ENCODE assay signal across 10 cellular contexts in the genomic region with DNA sequence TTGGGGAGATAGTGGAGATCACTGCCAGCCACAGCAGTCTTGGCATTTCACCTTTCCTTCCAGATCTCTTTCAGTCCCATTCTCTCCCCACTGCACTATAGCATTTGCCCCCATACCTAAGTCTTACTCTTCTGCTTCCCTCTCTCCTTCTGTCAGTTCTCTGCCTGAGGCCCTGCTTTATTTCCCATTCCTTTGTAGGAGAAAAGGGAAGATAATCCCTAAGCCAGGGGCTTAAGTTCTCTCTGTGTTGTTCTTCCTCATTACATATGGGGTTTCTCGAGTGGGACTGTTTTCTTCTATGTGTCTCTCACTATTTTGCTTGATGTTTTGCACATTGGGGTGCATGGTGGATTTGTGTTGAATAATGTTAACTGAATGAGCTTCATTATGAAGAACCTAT. TPM values are rescaled to one million over a fixed set of nuclear protein-coding genes. Genes with fewer than 3 reads are reported as not detected.
DNase-seq lines count a peak whose midpoint lies in the region; ATAC-seq and TF ChIP-seq lines count a peak whose summit lies in the region.
"Had no signal": no experiment of that assay in that cellular context is flagged by ENCODE, and none has a peak within 500 bp of the region (broad histone marks: within the 10 kb centered on the region; RNA-seq: fewer than 3 reads in every experiment).

No MANE protein-coding gene starts in this region.

- H3K27me3 ChIP-seq in Panc1 (ENCODE audit: control insufficient read depth, insufficient read depth, low read length), result no peaks in the 10 kb centered on the region
- no peaks in the 10 kb centered on the region for H3K27me3 ChIP-seq in endodermal cell (ENCODE audit: control insufficient read depth, insufficient read depth, low read length, poor library complexity, severe bottlenecking)
- no peaks in the 10 kb centered on the region for H3K27me3 ChIP-seq in skeletal muscle tissue (ENCODE audit: control insufficient read depth in 3 of 3, insufficient read depth in 3 of 3, low read length in 3 of 3)

- peak overlapping the region; percentile 83 for H3K27ac Mint-ChIP-seq in endodermal cell

- ATAC-seq in Panc1, result no peak
- ATAC-seq in HG03460 (IDR thresholded peaks at IDR 0.05; ENCODE audit: unreplicated experiment), result no peak

- CTCF ChIA-PET in Panc1 (lab: Charles Lee), result interaction anchor here (0.6 kb wide), 2 partner anchors 92 to 97 kb away, joined by 3 read pairs; a partner anchor contains a TSS

- POLR2A ChIA-PET in Panc1 (lab: Charles Lee), result no interaction called here

- in situ Hi-C loops in G401 (cut with HindIII; ENCODE audit: low sequenced_read_pairs), result no loop called here
- in situ Hi-C loops in Panc1 (cut with HindIII; ENCODE audit: low pct_unique_long_range_greater_than_20kb, low sequenced_read_pairs), result no loop called here
- in situ Hi-C loops in GM13976 (cut with MboI; ENCODE audit: low sequenced_read_pairs, unreplicated experiment), result no loop called here

- intact Hi-C loops in Panc1 (cut with micrococcal nuclease; ENCODE audit: unreplicated experiment), result no loop called here

- no peaks in the 10 kb centered on the region for H3K9me3 Mint-ChIP-seq in endodermal cell

- H3K36me3 Mint-ChIP-seq in endodermal cell (ENCODE audit: low read depth), result peaks cover 13% of the 10 kb centered on the region

- H3K4me1 ChIP-seq in Panc1 (ENCODE audit: control insufficient read depth, insufficient read depth, low read length) (peaks cover 39% of the 10 kb centered on the region), endodermal cell (ENCODE audit: control insufficient read depth, insufficient read depth, low read length) (peaks cover 11% of the 10 kb centered on the region), skeletal muscle tissue (ENCODE audit: control insufficient read depth in 3 of 3, insufficient read depth in 3 of 3, low read length in 3 of 3) (peaks cover 61 to 72% (median 69%) of the 10 kb centered on the region in 3 donors)

- DNase-seq in G401 (ENCODE audit: low spot score) (peak; percentile 5), Panc1 (ENCODE audit: low read depth, low spot score) (no peak), endodermal cell (no peak), kidney tubule cell (ENCODE audit: low spot score) (no peak), GM13976 (ENCODE audit: low spot score) (no peak)
- no peak for DNase-seq in effector CD4-positive, alpha-beta T cell
- DNase-seq: activated CD8-positive, alpha-beta memory T cell treated with anti-CD3 and anti-CD28 coated beads, Interleukin-2, amount 50 U/mL, for 48 hours; NCI-H748 treated with DMSO at 0.1 percent for 48 hours had no signal

- no TSS peak for BruUV-seq in Panc1 (replicated peaks; lab: Mats Ljungman, UMichigan)

- H3K9me3 ChIP-seq in Panc1 (ENCODE audit: control insufficient read depth, insufficient read depth, low read depth, low read length) (no peaks in the 10 kb centered on the region), endodermal cell (ENCODE audit: control insufficient read depth, low read length) (no peaks in the 10 kb centered on the region), skeletal muscle tissue (ENCODE audit: control insufficient read depth in 3 of 3, low read length in 3 of 3) (no peaks in the 10 kb centered on the region)

- TF ChIP-seq CTCF in Panc1 (IDR thresholded peaks at IDR 0.05), result no peak
- no peak for TF ChIP-seq CTCF in endodermal cell (conservative IDR thresholded peaks at IDR 0.05)
- no peak for TF ChIP-seq CTCF in GM13976 (IDR thresholded peaks at IDR 0.05; ENCODE audit: borderline replicate concordance, control extremely low read depth, extremely low read depth, insufficient read depth, missing control alignments)

- peak overlapping the region; percentile 71 for H3K9ac ChIP-seq in endodermal cell (ENCODE audit: extremely low read depth, low read length, poor library complexity, severe bottlenecking)
- peak overlapping the region in 2 of 3 donors; percentile 18 to 35 for H3K9ac ChIP-seq in skeletal muscle tissue (ENCODE audit: low read depth in 1 of 3, low read length in 3 of 3)

- peaks cover 2% of the 10 kb centered on the region for H3K27me3 Mint-ChIP-seq in endodermal cell (ENCODE audit: insufficient read depth)

- H3K4me3 Mint-ChIP-seq in endodermal cell, result peak overlapping the region; percentile 82

- WGBS in endodermal cell (ENCODE audit: insufficient coverage in 1 of 2, insufficient read length in 1 of 2), 2 experiments, result 69% methylated on average over 1 of the region's 1 CpG; no CpG with 5 or more reads in 1 of the 2 experiments

- H3K4me3 ChIP-seq in Panc1 (ENCODE audit: low read depth in 2 of 2, low read length in 2 of 2) (no peak overlapping the region), endodermal cell (ENCODE audit: low read length) (peak overlapping the region; percentile 93), skeletal muscle tissue (ENCODE audit: low read length in 3 of 3) (no peak overlapping the region)

- H3K27ac ChIP-seq in Panc1 (ENCODE audit: low read length) (peak overlapping the region; percentile 18; the same call in 1 of the 2 replicates), endodermal cell (ENCODE audit: low read depth, low read length) (no peak overlapping the region), skeletal muscle tissue (ENCODE audit: low read depth, low read length) (peak overlapping the region; percentile 95)

- peaks cover 41% of the 10 kb centered on the region for H3K4me1 Mint-ChIP-seq in endodermal cell

- H3K36me3 ChIP-seq in Panc1 (ENCODE audit: control insufficient read depth, insufficient read depth, low read length) (no peaks in the 10 kb centered on the region; the same call in 1 of the 2 replicates), endodermal cell (ENCODE audit: control insufficient read depth, insufficient read depth, low read length) (peaks cover 11% of the 10 kb centered on the region), skeletal muscle tissue (ENCODE audit: control insufficient read depth in 3 of 3, insufficient read depth in 3 of 3, low read length in 3 of 3) (peaks cover 0 to 6% (median 5%) of the 10 kb centered on the region in 3 donors)

RNA-seq across cellular contexts. Expression of a gene that starts 6.4 kb away (rescaled TPM):
- 0.34 and 0.37 TPM in 2 replicates for total RNA-seq in G401 (2014; rRNA removed; shearing (Covaris generic))
- 19.9 TPM for total RNA-seq in Panc1 (2021; ENCODE audit: unreplicated experiment)
- 16.0 TPM for polyA plus RNA-seq in Panc1 (2012; ENCODE audit: insufficient read length)
- 10 to 100 TPM; 53.3 to 60.3 TPM for total RNA-seq in endodermal cell
- 44.5 TPM for polyA plus RNA-seq in endodermal cell (2013, experiment 1 of 2)
- 40.5 TPM for polyA plus RNA-seq in endodermal cell (2013, experiment 2 of 2)
- 2.6 TPM for total RNA-seq in skeletal muscle tissue

RNA-seq across cellular contexts. Expression of a gene that starts 14.4 kb away (rescaled TPM):
- 0.37 TPM in 1 of 2 replicates, not detected in the other for total RNA-seq in G401 (2014; rRNA removed; shearing (Covaris generic))
- total RNA-seq in Panc1 (2021; ENCODE audit: unreplicated experiment), result 1.6 TPM
- polyA plus RNA-seq in Panc1 (2012; ENCODE audit: insufficient read length), result 1.1 TPM
- 10 to 100 TPM; 16.8 to 26.8 TPM for total RNA-seq in endodermal cell
- polyA plus RNA-seq in endodermal cell (2013, experiment 1 of 2), result 24.6 TPM
- 22.9 TPM for polyA plus RNA-seq in endodermal cell (2013, experiment 2 of 2)
- total RNA-seq in skeletal muscle tissue, result 7.3 TPM

RNA-seq across cellular contexts. Expression of a gene that starts 16.9 kb away (rescaled TPM):
- 97.3 and 101 TPM in 2 replicates for total RNA-seq in G401 (2014; rRNA removed; shearing (Covaris generic))
- 75.2 TPM for total RNA-seq in Panc1 (2021; ENCODE audit: unreplicated experiment)
- polyA plus RNA-seq in Panc1 (2012; ENCODE audit: insufficient read length), result 176 TPM
- total RNA-seq in endodermal cell, result 10 to 100 TPM; 38.9 to 44.8 TPM
- 65.6 TPM for polyA plus RNA-seq in endodermal cell (2013, experiment 1 of 2)
- polyA plus RNA-seq in endodermal cell (2013, experiment 2 of 2), result 58.9 TPM
- 50.1 TPM for total RNA-seq in skeletal muscle tissue

RNA-seq across cellular contexts. Expression of a gene that starts 17.4 kb away (rescaled TPM):
- total RNA-seq in G401 (2014; rRNA removed; shearing (Covaris generic)), result 8.5 and 10.0 TPM in 2 replicates
- total RNA-seq in Panc1 (2021; ENCODE audit: unreplicated experiment), result 8.6 TPM
- 9.2 TPM for polyA plus RNA-seq in Panc1 (2012; ENCODE audit: insufficient read length)
- total RNA-seq in endodermal cell, result 10 to 100 TPM; 10.6 to 12.9 TPM
- 10.5 TPM for polyA plus RNA-seq in endodermal cell (2013, experiment 1 of 2)
- 8.3 TPM for polyA plus RNA-seq in endodermal cell (2013, experiment 2 of 2)
- 3.7 TPM for total RNA-seq in skeletal muscle tissue

RNA-seq across cellular contexts. Expression of a gene that starts 48.1 kb away (rescaled TPM):
- 34.1 and 41.5 TPM in 2 replicates for total RNA-seq in G401 (2014; rRNA removed; shearing (Covaris generic))
- total RNA-seq in Panc1 (2021; ENCODE audit: unreplicated experiment), result 84.6 TPM
- 113 TPM for polyA plus RNA-seq in Panc1 (2012; ENCODE audit: insufficient read length)
- total RNA-seq in endodermal cell, result 10 to 100 TPM; 55.0 to 64.1 TPM
- polyA plus RNA-seq in endodermal cell (2013, experiment 1 of 2), result 66.3 TPM
- 63.7 TPM for polyA plus RNA-seq in endodermal cell (2013, experiment 2 of 2)
- 76.2 TPM for total RNA-seq in skeletal muscle tissue
